In the genomic region with DNA sequence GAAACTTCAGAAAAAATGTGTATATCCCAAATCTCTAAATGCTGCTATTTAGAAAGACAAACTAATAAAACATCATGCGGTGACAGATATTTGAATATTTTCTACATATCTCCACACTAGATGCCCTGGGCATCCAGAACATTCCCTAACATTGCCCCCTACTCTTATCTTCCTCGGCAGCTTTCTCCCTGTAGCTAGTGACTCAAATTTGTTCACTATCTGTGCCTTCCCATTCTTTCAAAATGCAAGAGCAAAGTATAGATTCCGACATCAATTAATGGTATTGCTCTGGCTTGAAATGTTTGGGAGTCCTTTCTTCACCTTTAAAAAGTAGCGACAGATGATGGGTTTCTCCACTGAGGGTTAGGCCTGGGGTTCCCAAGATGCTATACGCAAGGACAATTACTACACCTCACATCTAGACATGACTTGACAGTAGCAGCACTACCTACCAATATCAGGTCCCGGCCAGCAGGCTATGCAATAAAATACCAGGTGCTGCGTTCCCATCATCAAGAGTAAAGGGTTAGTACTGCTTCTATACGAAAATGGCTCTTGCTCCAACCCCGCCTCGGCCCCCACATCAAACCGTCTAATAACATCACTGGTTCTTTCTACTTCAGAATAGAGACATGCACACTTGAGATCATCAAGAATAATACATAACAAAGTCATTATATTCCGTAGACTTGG, we compare ENCODE assay signal across 8 cellular contexts. TPM values are rescaled to one million over a fixed set of nuclear protein-coding genes. Genes with fewer than 3 reads are reported as not detected.
DNase-seq lines count a peak whose midpoint lies in the region; FAIRE-seq and TF ChIP-seq lines count a peak whose summit lies in the region.

No MANE protein-coding gene starts in this region.

- H3K4me1 ChIP-seq in ES-I3 (ENCODE audit: insufficient read depth, low read length) = no peaks in the 10 kb centered on the region
- H3K4me1 ChIP-seq in HEK293 (ENCODE audit: control insufficient read depth, insufficient read depth, low read length) = no peaks in the 10 kb centered on the region
- peaks cover 33% of the 10 kb centered on the region for H3K4me1 ChIP-seq in keratinocyte (ENCODE audit: control insufficient read depth, extremely low read depth, insufficient read depth, low read length)

- FAIRE-seq in keratinocyte (lab: Jason Lieb, UNC) = no peak

- no peak for TF ChIP-seq CTCF in HEK293 (tag by site-specific recombination; IDR thresholded peaks at IDR 0.05)
- TF ChIP-seq CTCF in brain microvascular endothelial cell (IDR thresholded peaks at IDR 0.05; ENCODE audit: low read depth, low read length, missing control alignments) = no peak
- no peak for TF ChIP-seq CTCF in keratinocyte (optimal IDR thresholded peaks at IDR 0.05 in 1 of 3, IDR thresholded peaks at IDR 0.05 in 1 of 3, conservative IDR thresholded peaks at IDR 0.05 in 1 of 3; ENCODE audit: extremely low read depth in 1 of 3, insufficient read depth in 2 of 3, low read length in 3 of 3)

- H3K9ac ChIP-seq in ES-I3 (ENCODE audit: low read depth, low read length) = peak overlapping the region; percentile 96
- H3K9ac ChIP-seq in keratinocyte (ENCODE audit: control insufficient read depth, extremely low read depth, insufficient read depth, low read length) = peak overlapping the region; percentile 79

- POLR2A ChIA-PET in HEK293 (lab: Yijun Ruan, JAX) = no interaction called here

- H4K20me1 ChIP-seq in keratinocyte (ENCODE audit: control insufficient read depth, extremely low read depth, insufficient read depth, low read length) = no peaks in the 10 kb centered on the region

- no peaks in the 10 kb centered on the region for H3K9me1 ChIP-seq in keratinocyte (ENCODE audit: control insufficient read depth, extremely low read depth, insufficient read depth, low read length)

- H3K36me3 ChIP-seq in ES-I3 (ENCODE audit: insufficient read depth, low read length) (no peaks in the 10 kb centered on the region; the same call in 1 of the 2 replicates), HEK293 (ENCODE audit: control insufficient read depth in 2 of 2, insufficient read depth in 1 of 2, low read length in 2 of 2) (peaks cover 4 to 33% of the 10 kb centered on the region in 2 experiments; a peak in 2 of 3 replicates), brain microvascular endothelial cell (replicated peaks) (peaks cover 4% of the 10 kb centered on the region), keratinocyte (ENCODE audit: control insufficient read depth in 2 of 2, extremely low read depth in 1 of 2, insufficient read depth in 2 of 2, low read length in 2 of 2) (peaks cover 2 to 7% of the 10 kb centered on the region in 2 experiments)

- DNase-seq in OCI-M1 (lab: John Stamatoyannopoulos, UW) (peak; percentile 70), brain microvascular endothelial cell (no peak), keratinocyte (ENCODE audit: low read depth, low spot score) (no peak), NCI-H1694 (lab: John Stamatoyannopoulos, UW) (no peak), NCI-H446 treated with DMSO at 0.1 percent for 48 hours (lab: John Stamatoyannopoulos, UW) (no peak)
- DNase-seq in stimulated activated CD4-positive, alpha-beta T cell treated with anti-CD3 and anti-CD28 coated beads, TNF-alpha, amount 100 ng/mL, for 48 hours (ENCODE audit: low read depth in 3 of 3) = peak in 2 of 3 donors; percentile 7 to 15

- H3K4me3 ChIP-seq in HEK293 (ENCODE audit: low read depth, low read length) = peak overlapping the region; percentile 71
- H3K4me3 ChIP-seq in brain microvascular endothelial cell (ENCODE audit: low read depth, low read length) = peak overlapping the region; percentile 93
- peak overlapping the region; percentile 65 to 82 (median 81) for H3K4me3 ChIP-seq in keratinocyte (ENCODE audit: control insufficient read depth in 2 of 3, extremely low read depth in 1 of 3, insufficient read depth in 2 of 3, low read depth in 1 of 3, low read length in 3 of 3)

- in situ Hi-C loops in brain microvascular endothelial cell (cut with HindIII; ENCODE audit: low pct_ligation_motif_present, low sequenced_read_pairs) = no loop called here

- H3K9me3 ChIP-seq in ES-I3 (ENCODE audit: control insufficient read depth, insufficient read depth, low read length) (no peaks in the 10 kb centered on the region), HEK293 (ENCODE audit: control insufficient read depth, insufficient read depth, low read depth, low read length) (no peaks in the 10 kb centered on the region), keratinocyte (ENCODE audit: control insufficient read depth, low read depth, low read length) (no peaks in the 10 kb centered on the region)

- peak overlapping the region; percentile 83 for H2AFZ ChIP-seq in keratinocyte (ENCODE audit: control insufficient read depth, low read length)

- CTCF ChIA-PET in HEK293 (lab: Yijun Ruan, JAX) = interaction anchor here (0.7 kb wide), 1 partner anchor 507 kb away, joined by 3 read pairs; no protein-coding TSS in a partner anchor

- no peaks in the 10 kb centered on the region for H3K27me3 ChIP-seq in brain microvascular endothelial cell (replicated peaks)
- H3K27me3 ChIP-seq in keratinocyte (ENCODE audit: control insufficient read depth, extremely low read depth, insufficient read depth, low read length) = no peaks in the 10 kb centered on the region

- peaks cover 43% of the 10 kb centered on the region for H3K79me2 ChIP-seq in keratinocyte (ENCODE audit: control insufficient read depth, insufficient read depth, low read length)

- H3K4me2 ChIP-seq in keratinocyte (ENCODE audit: control insufficient read depth, extremely low read depth, insufficient read depth, low read depth, low read length) = peak overlapping the region; percentile 93

- dilution Hi-C loops in keratinocyte (cut with MboI; ENCODE audit: extremely low pct_ligation_motif_present, low sequenced_read_pairs) = no loop called here

- H3K27ac ChIP-seq in HEK293 (ENCODE audit: extremely low read depth, low read depth, low read length) (peak overlapping the region; percentile 12; the same call in 1 of the 2 replicates), brain microvascular endothelial cell (peak overlapping the region; percentile 71), keratinocyte (ENCODE audit: control insufficient read depth, insufficient read depth, low read length) (peak overlapping the region; percentile 65)

TF ChIP-seq in HEK293, 187 proteins besides CTCF, POLR2A, EP300 and RAD21:
- TF ChIP-seq ZNF624 (tag by site-specific recombination; IDR thresholded peaks at IDR 0.05) = no peak
- TF ChIP-seq ZBTB17 (tag by site-specific recombination; IDR thresholded peaks at IDR 0.05) = peak; percentile 65

RNA-seq across cellular contexts. Expression of a gene that starts 0.6 kb away (rescaled TPM):
- polyA plus RNA-seq in keratinocyte = 12.3 to 17.4 TPM (median 12.7 TPM) in 3 replicates
- polyA plus RNA-seq in keratinocyte (2011; ENCODE audit: low read depth) = 7.0 TPM
- polyA plus RNA-seq in keratinocyte (2011; cell fraction: cytosol; rRNA removed) = 4.8 and 10.0 TPM in 2 replicates
- 19.4 and 24.8 TPM in 2 replicates for polyA plus RNA-seq in keratinocyte (2011; cell fraction: nucleus; rRNA removed)
- 5.9 and 19.3 TPM in 2 replicates for polyA plus RNA-seq in keratinocyte (2012; ENCODE audit: low replicate concordance)
- polyA minus RNA-seq in keratinocyte = 9.1 to 39.3 TPM (median 25.3 TPM) in 3 replicates
- 15.9 TPM for polyA minus RNA-seq in keratinocyte (2011; cell fraction: cytosol; rRNA and poly(A)+ RNA removed)
- 39.1 and 69.7 TPM in 2 replicates for polyA minus RNA-seq in keratinocyte (2011; cell fraction: nucleus; rRNA and poly(A)+ RNA removed)

RNA-seq across cellular contexts. Expression of a gene that starts 28.2 kb away (rescaled TPM):
- polyA plus RNA-seq in keratinocyte = 4.5 to 5.5 TPM (median 4.6 TPM) in 3 replicates
- polyA plus RNA-seq in keratinocyte (2011; ENCODE audit: low read depth) = 6.7 TPM
- polyA plus RNA-seq in keratinocyte (2011; cell fraction: cytosol; rRNA removed) = 3.0 and 5.0 TPM in 2 replicates
- polyA plus RNA-seq in keratinocyte (2011; cell fraction: nucleus; rRNA removed) = 8.3 and 10.2 TPM in 2 replicates
- polyA plus RNA-seq in keratinocyte (2012; ENCODE audit: low replicate concordance) = 3.7 and 8.4 TPM in 2 replicates
- 2.6 to 6.1 TPM (median 2.7 TPM) in 3 replicates for polyA minus RNA-seq in keratinocyte
- 3.8 TPM for polyA minus RNA-seq in keratinocyte (2011; cell fraction: cytosol; rRNA and poly(A)+ RNA removed)
- 2.6 and 8.6 TPM in 2 replicates for polyA minus RNA-seq in keratinocyte (2011; cell fraction: nucleus; rRNA and poly(A)+ RNA removed)

Comparison
In these comparisons a context has a peak if more than half of its experiments do, and no peak if none do; other contexts are left out.
1. H3K27ac ChIP-seq: peak in every context shown above with its lines; median percentile 71 in brain microvascular endothelial cell; 65 in keratinocyte; 12 in HEK293.
2. DNase-seq: peak in OCI-M1 (single experiment) and stimulated activated CD4-positive, alpha-beta T cell treated with anti-CD3 and anti-CD28 coated beads, TNF-alpha, amount 100 ng/mL, for 48 hours (2 of 3); none in brain microvascular endothelial cell (single experiment), keratinocyte (single experiment), NCI-H1694 (single experiment) and NCI-H446 treated with DMSO at 0.1 percent for 48 hours (single experiment).
3. Peak in every context shown above with its lines, with median percentiles within 50 percentile points of each other: H3K4me3 ChIP-seq.